ENCODE assay signal across 8 cellular contexts in genomic region chr22:39519681-39520053, GRCh38. TPM values are rescaled to one million over a fixed set of nuclear protein-coding genes. Genes with fewer than 3 reads are reported as not detected.
DNase-seq lines count a peak whose midpoint lies in the region; ATAC-seq and TF ChIP-seq lines count a peak whose summit lies in the region.

No MANE protein-coding gene starts in this region.

- ATAC-seq in GM19372 (IDR thresholded peaks at IDR 0.05; ENCODE audit: low read depth, unreplicated experiment): peak; percentile 22
- ATAC-seq in HG03442 (IDR thresholded peaks at IDR 0.05; ENCODE audit: unreplicated experiment): peak; percentile 16

- peaks cover 59% of the 10 kb centered on the region for H3K79me2 ChIP-seq in neural progenitor cell (ENCODE audit: low read depth)

- H3K36me3 ChIP-seq in WERI-Rb-1 (peaks cover 67% of the 10 kb centered on the region), neural progenitor cell (peaks cover 8% of the 10 kb centered on the region)

- H3K27ac ChIP-seq in WERI-Rb-1 (peak overlapping the region; percentile 100), neural progenitor cell (peak overlapping the region; percentile 93)

- peaks cover 38% of the 10 kb centered on the region for H3K4me1 Mint-ChIP-seq in neural progenitor cell

- peaks cover 25% of the 10 kb centered on the region for H3K27me3 Mint-ChIP-seq in neural progenitor cell (ENCODE audit: insufficient read depth, low read depth)

- peak overlapping the region; percentile 98 for H3K4me3 Mint-ChIP-seq in neural progenitor cell

- no peak overlapping the region for H2AFZ ChIP-seq in neural progenitor cell (replicated peaks)

- H3K4me3 ChIP-seq in WERI-Rb-1 (ENCODE audit: low read depth, low read length) (peak overlapping the region; percentile 99), fibroblast of mammary gland (ENCODE audit: control insufficient read depth, low read depth, low read length) (peak overlapping the region; percentile 93), neural progenitor cell (peak overlapping the region; percentile 96)

- H3K9ac ChIP-seq in neural progenitor cell: peak overlapping the region; percentile 75

- H3K9me3 ChIP-seq in WERI-Rb-1 (ENCODE audit: severe bottlenecking) (no peaks in the 10 kb centered on the region), neural progenitor cell (ENCODE audit: low read depth) (no peaks in the 10 kb centered on the region)

- H3K36me3 Mint-ChIP-seq in neural progenitor cell: peaks cover 38% of the 10 kb centered on the region

- H3K4me1 ChIP-seq in neural progenitor cell: peaks cover 20% of the 10 kb centered on the region

- DNase-seq in D341Med (ENCODE audit: low spot score) (peak; percentile 74), WERI-Rb-1 (peak; percentile 72), fibroblast of mammary gland (ENCODE audit: low read depth) (no peak), neural progenitor cell (ENCODE audit: low spot score) (peak; percentile 86), NCI-H1417 treated with DMSO at 0.1 percent for 48 hours (lab: John Stamatoyannopoulos, UW) (no peak)
- no peak for DNase-seq in activated CD8-positive, alpha-beta memory T cell treated with anti-CD3 and anti-CD28 coated beads, Interleukin-2, amount 50 U/mL, for 48 hours

- H3K4me2 ChIP-seq in neural progenitor cell: peak overlapping the region; percentile 81

- H3K27ac Mint-ChIP-seq in neural progenitor cell: peak overlapping the region; percentile 96

- no peaks in the 10 kb centered on the region for H3K27me3 ChIP-seq in WERI-Rb-1 (ENCODE audit: insufficient read depth, low read depth, severe bottlenecking)
- H3K27me3 ChIP-seq in neural progenitor cell: no peaks in the 10 kb centered on the region

- H3F3A ChIP-seq in neural progenitor cell (ENCODE audit: low read depth): peaks cover 64% of the 10 kb centered on the region

- peaks cover 53% of the 10 kb centered on the region for H4K20me1 ChIP-seq in neural progenitor cell (ENCODE audit: low read depth)

- peaks cover 2% of the 10 kb centered on the region for H3K9me3 Mint-ChIP-seq in neural progenitor cell

- TF ChIP-seq CTCF in WERI-Rb-1 (IDR thresholded peaks at IDR 0.05; ENCODE audit: low read depth, low read length): peak; percentile 32
- no peak for TF ChIP-seq CTCF in fibroblast of mammary gland (conservative IDR thresholded peaks at IDR 0.05; ENCODE audit: control insufficient read depth, insufficient read depth, low read depth, low read length)
- peak; percentile 54 for TF ChIP-seq CTCF in neural progenitor cell (IDR thresholded peaks at IDR 0.05)

RNA-seq across cellular contexts. Expression of gene ATF4, which starts 0.7 kb away (rescaled TPM):
- total RNA-seq in neural progenitor cell (ENCODE audit: low replicate concordance): 189 and 230 TPM in 2 replicates

RNA-seq across cellular contexts. Expression of gene RPS19BP1, which starts 12.9 kb away (rescaled TPM):
- total RNA-seq in neural progenitor cell (ENCODE audit: low replicate concordance): 27.7 and 68.3 TPM in 2 replicates

RNA-seq across cellular contexts. Expression of gene MIEF1, which starts 17.6 kb away (rescaled TPM):
- total RNA-seq in neural progenitor cell (ENCODE audit: low replicate concordance): 22.0 and 32.7 TPM in 2 replicates

RNA-seq across cellular contexts. Expression of gene CACNA1I, which starts 50.9 kb away (rescaled TPM):
- 0.11 and 0.22 TPM in 2 replicates for total RNA-seq in neural progenitor cell (ENCODE audit: low replicate concordance)

Comparison
In these comparisons a context has a peak if more than half of its experiments do, and no peak if none do; other contexts are left out.
1. DNase-seq: peak in D341Med (single experiment), WERI-Rb-1 (single experiment) and neural progenitor cell (single experiment); none in fibroblast of mammary gland (single experiment), NCI-H1417 treated with DMSO at 0.1 percent for 48 hours (single experiment) and activated CD8-positive, alpha-beta memory T cell treated with anti-CD3 and anti-CD28 coated beads, Interleukin-2, amount 50 U/mL, for 48 hours (single experiment).
2. Peak in every context shown above with its lines, with median percentiles within 50 percentile points of each other: H3K4me3 ChIP-seq.